In genomic region chr1:152034654-152035405, GRCh38 we compare ENCODE assay signal across 1 cellular context.
TF ChIP-seq lines count a peak whose summit lies in the region.

No MANE protein-coding gene starts in this region.

TF ChIP-seq in K562, 482 proteins besides CTCF, POLR2A, EP300 and RAD21 (continued from another document and continues in another):
- no peak for TF ChIP-seq ZBTB11 (CRISPR knock-in tag; IDR thresholded peaks at IDR 0.05)
- no peak for TF ChIP-seq CBX2 (IDR thresholded peaks at IDR 0.05; ENCODE audit: insufficient read depth, low read length, poor library complexity, severe bottlenecking)
- no peak for TF ChIP-seq PCBP2 (IDR thresholded peaks at IDR 0.05; ENCODE audit: low read depth, low read length, poor library complexity, severe bottlenecking)
- no peak for TF ChIP-seq KDM2B (CRISPR knock-in tag; IDR thresholded peaks at IDR 0.05)
- TF ChIP-seq SREBF2 (CRISPR knock-in tag; IDR thresholded peaks at IDR 0.05): no peak
- no peak for TF ChIP-seq ZC3H11A (IDR thresholded peaks at IDR 0.05; ENCODE audit: low read depth, low read length)
- TF ChIP-seq TEAD2 (tag; IDR thresholded peaks at IDR 0.05): 0 out of 2 replicates have a peak, but pooled peaks have one; percentile 15
- 0 out of 2 replicates have a peak, but pooled peaks have one; percentile 42 for TF ChIP-seq MXI1 (IDR thresholded peaks at IDR 0.05; ENCODE audit: low read depth, low read length)
- TF ChIP-seq ZBTB7A (IDR thresholded peaks at IDR 0.05; ENCODE audit: borderline replicate concordance, control insufficient read depth, low read depth, low read length): peak; percentile 94
- no peak for TF ChIP-seq MBD2 (IDR thresholded peaks at IDR 0.05; ENCODE audit: borderline replicate concordance, low read depth)
- no peak; the same call in 1 of the 2 replicates for TF ChIP-seq KAT7 (CRISPR knock-in tag; IDR thresholded peaks at IDR 0.05; ENCODE audit: borderline replicate concordance)
- TF ChIP-seq TAF1 (IDR thresholded peaks at IDR 0.05; ENCODE audit: control insufficient read depth, extremely low read depth, insufficient read depth, low read length, severe bottlenecking): peak; percentile 19
- no peak for TF ChIP-seq ZNF263 (CRISPR knock-in tag; IDR thresholded peaks at IDR 0.05; ENCODE audit: borderline replicate concordance)
- peak; percentile 86 for TF ChIP-seq CEBPB (tag; IDR thresholded peaks at IDR 0.05)
- TF ChIP-seq LARP7 (IDR thresholded peaks at IDR 0.05): no peak; the same call in 1 of the 2 replicates
- no peak for TF ChIP-seq NELFE (IDR thresholded peaks at IDR 0.05; ENCODE audit: insufficient read depth, insufficient read length)
- TF ChIP-seq SAFB2 (IDR thresholded peaks at IDR 0.05; ENCODE audit: borderline replicate concordance, low read depth, low read length, severe bottlenecking): no peak
- peak; percentile 33 for TF ChIP-seq KDM5B (IDR thresholded peaks at IDR 0.05; ENCODE audit: insufficient replicate concordance, low read depth, low read length)
- TF ChIP-seq ILK (tag; IDR thresholded peaks at IDR 0.05; ENCODE audit: borderline replicate concordance, low read depth): no peak
- TF ChIP-seq VEZF1 (CRISPR knock-in tag; IDR thresholded peaks at IDR 0.05): peak; percentile 26; the same call in 1 of the 2 replicates
- TF ChIP-seq PTTG1 (tag; IDR thresholded peaks at IDR 0.05; ENCODE audit: low read depth): no peak
- TF ChIP-seq ZNF780A (CRISPR knock-in tag; IDR thresholded peaks at IDR 0.05): no peak
- TF ChIP-seq TSC22D4 (tag; IDR thresholded peaks at IDR 0.05): no peak
- no peak for TF ChIP-seq GTF2B (IDR thresholded peaks at IDR 0.05; ENCODE audit: extremely low read depth, insufficient read length)
- TF ChIP-seq KLF1 (tag; IDR thresholded peaks at IDR 0.05): peak; percentile 50; the same call in 1 of the 2 replicates
- TF ChIP-seq NEUROD1 (IDR thresholded peaks at IDR 0.05; ENCODE audit: borderline replicate concordance, low read depth, low read length, partially characterized antibody): peak; percentile 12
- no peak for TF ChIP-seq ZNF12 (CRISPR knock-in tag; IDR thresholded peaks at IDR 0.05)
- TF ChIP-seq THAP7 (CRISPR knock-in tag; IDR thresholded peaks at IDR 0.05): no peak
- no peak for TF ChIP-seq ELK3 (CRISPR knock-in tag; IDR thresholded peaks at IDR 0.05)
- TF ChIP-seq ZNF584 (CRISPR knock-in tag; IDR thresholded peaks at IDR 0.05; ENCODE audit: low read depth): no peak; the same call in 1 of the 2 replicates
- TF ChIP-seq MYC (IDR thresholded peaks at IDR 0.05; ENCODE audit: low read depth, low read length): peak; percentile 73
- no peak for TF ChIP-seq MYC (CRISPR knock-in tag; IDR thresholded peaks at IDR 0.05; ENCODE audit: borderline replicate concordance, low read depth)
- no peak; the same call in 1 of the 2 replicates for TF ChIP-seq IRF9 (tag; IDR thresholded peaks at IDR 0.05)
- no peak for TF ChIP-seq ZNF384 (IDR thresholded peaks at IDR 0.05; ENCODE audit: low read depth, low read length)
- no peak for TF ChIP-seq HOMEZ (CRISPR knock-in tag; IDR thresholded peaks at IDR 0.05)
- peak; percentile 47; the same call in 1 of the 2 replicates for TF ChIP-seq ZEB2 (IDR thresholded peaks at IDR 0.05)
- peak; percentile 60 for TF ChIP-seq MGA (IDR thresholded peaks at IDR 0.05)
- TF ChIP-seq BACH1 (tag; IDR thresholded peaks at IDR 0.05): no peak; the same call in 1 of the 2 replicates
